26 cellular contexts compared by ENCODE assay signal in genomic region chr2:167626301-167626700, GRCh38.
"Had no signal": no experiment of that assay in that cellular context is flagged by ENCODE, and none has a peak within 500 bp of the region (broad histone marks: within the 10 kb centered on the region; RNA-seq: fewer than 3 reads in every experiment).

No MANE protein-coding gene starts in this region.

- H3K27ac ChIP-seq: dorsolateral prefrontal cortex, heart right ventricle, left lung, ovary, psoas muscle, sigmoid colon, suprapubic skin, transverse colon, upper lobe of right lung, uterus had no signal

- H3K36me3 ChIP-seq: heart right ventricle, left lung, ovary, sigmoid colon, suprapubic skin, transverse colon, upper lobe of right lung, uterus had no signal

- H3K9me3 ChIP-seq: ovary, psoas muscle, sigmoid colon, suprapubic skin, transverse colon, upper lobe of right lung, uterus had no signal

- H3K4me3 ChIP-seq: dorsolateral prefrontal cortex, heart right ventricle, left lung, ovary, psoas muscle, sigmoid colon, suprapubic skin, transverse colon, upper lobe of right lung, uterus had no signal

- ATAC-seq: heart right ventricle; left cardiac atrium; left lung; naive thymus-derived CD8-positive, alpha-beta T cell; psoas muscle; right cardiac atrium; stimulated activated naive B cell treated with anti-CD40 and anti-IgM and Interleukin-4, amounts not matched to agents 10 μg/mL and 1 μg/mL and 100 μg/mL, for 72 hours; upper lobe of right lung had no signal

- DNase-seq: cerebellar nuclear complex; dorsolateral prefrontal cortex; effector CD4-positive, alpha-beta T cell; foreskin melanocyte; glutamatergic neuron; heart right ventricle; left cardiac atrium; left lung; mesendoderm; midbrain; naive thymus-derived CD8-positive, alpha-beta T cell; nephron progenitor cell; nucleus accumbens; ovary; posterior cingulate gyrus; psoas muscle; right cardiac atrium; sigmoid colon; small intestine; stimulated activated CD4-positive, alpha-beta T cell treated with anti-CD3 and anti-CD28 coated beads, Interleukin-15, amount 100 ng/mL, for 24 hours; stimulated activated CD4-positive, alpha-beta T cell treated with anti-CD3 and anti-CD28 coated beads, Interleukin-2, amount 100 ng/mL, for 48 hours; stimulated activated naive B cell treated with anti-CD40 and anti-IgM and Interleukin-4, amounts not matched to agents 10 μg/mL and 1 μg/mL and 100 μg/mL, for 72 hours; transverse colon; upper lobe of right lung; uterus had no signal

- H3K4me1 ChIP-seq: heart right ventricle, left lung, psoas muscle, sigmoid colon, suprapubic skin, upper lobe of right lung, uterus had no signal

- H3K27me3 ChIP-seq: dorsolateral prefrontal cortex, heart right ventricle, left lung, ovary, sigmoid colon, suprapubic skin, transverse colon, upper lobe of right lung, uterus had no signal
